17 cellular contexts compared by ENCODE assay signal in genomic region chr12:128076188-128076587, GRCh38.
A peak's percentile ranks its signal among the peaks of the same experiment; 100 is the strongest.
DNase-seq lines count a peak whose midpoint lies in the region; ATAC-seq and TF ChIP-seq lines count a peak whose summit lies in the region.
"Had no signal": no experiment of that assay in that cellular context is flagged by ENCODE, and none has a peak within 500 bp of the region (broad histone marks: within the 10 kb centered on the region; RNA-seq: fewer than 3 reads in every experiment).

No MANE protein-coding gene starts in this region.

- no peaks in the 10 kb centered on the region for H3K79me2 ChIP-seq in mammary epithelial cell (ENCODE audit: insufficient read depth, low read length)

- CTCF ChIA-PET in MCF 10A (lab: Yijun Ruan, JAX) (no interaction called here), mammary epithelial cell (lab: Charles Lee; ENCODE audit: low non-redundant PET) (no interaction called here)
- CTCF ChIA-PET in activated CD4-positive, alpha-beta memory T cell treated with anti-CD3 and anti-CD28 coated beads, Interleukin-2, amount 10 ng/mL, durations not matched to agents 7 days and 5 days (lab: Charles Lee), result no interaction called here

- H4K20me1 ChIP-seq in mammary epithelial cell (ENCODE audit: insufficient read depth, low read length), result no peaks in the 10 kb centered on the region

- in situ Hi-C loops in mammary epithelial cell (cut with MboI; ENCODE audit: low sequenced_read_pairs in 2 of 2), result no loop called here

- H3K9me3 Mint-ChIP-seq in MCF 10A (ENCODE audit: unreplicated experiment), result peaks cover 39% of the 10 kb centered on the region
- H3K9me3 Mint-ChIP-seq in activated CD4-positive, alpha-beta memory T cell treated with anti-CD3 and anti-CD28 coated beads, Interleukin-2, amount 10 ng/mL, durations not matched to agents 7 days and 5 days, result peaks cover 15% of the 10 kb centered on the region

- H3K27ac ChIP-seq in mammary epithelial cell (ENCODE audit: insufficient read depth, low read depth, low read length) (no peak overlapping the region), adrenal gland (peak overlapping the region in 1 of 5 donors; percentile 68)
- H3K27ac ChIP-seq: heart left ventricle, thyroid gland had no signal

- no peak overlapping the region for H2AFZ ChIP-seq in mammary epithelial cell (ENCODE audit: low read depth, low read length)

- no peak for ATAC-seq in HG02981 (IDR thresholded peaks at IDR 0.05; ENCODE audit: unreplicated experiment)
- no peak for ATAC-seq in HG02798 (IDR thresholded peaks at IDR 0.05; ENCODE audit: poor library complexity, unreplicated experiment)
- ATAC-seq: heart left ventricle, T-helper 17 cell had no signal

- dilution Hi-C loops in mammary epithelial cell (cut with HindIII; ENCODE audit: low sequenced_read_pairs), result no loop called here

- H3K4me3 Mint-ChIP-seq in MCF 10A (ENCODE audit: unreplicated experiment), result no peak overlapping the region
- H3K4me3 Mint-ChIP-seq in activated CD4-positive, alpha-beta memory T cell treated with anti-CD3 and anti-CD28 coated beads, Interleukin-2, amount 10 ng/mL, durations not matched to agents 7 days and 5 days, result no peak overlapping the region
- H3K4me3 Mint-ChIP-seq: brain, T-helper 17 cell had no signal

- POLR2A ChIA-PET in MCF 10A (lab: Yijun Ruan, JAX), result no interaction called here
- POLR2A ChIA-PET in activated CD4-positive, alpha-beta memory T cell treated with anti-CD3 and anti-CD28 coated beads, Interleukin-2, amount 10 ng/mL, durations not matched to agents 7 days and 5 days (lab: Charles Lee), result no interaction called here

- peak; percentile 11 for DNase-seq in MCF 10A (ENCODE audit: unreplicated experiment)
- no peak for DNase-seq in mammary epithelial cell
- peak in 5 of 7 donors; percentile 17 to 50 (median 18) for DNase-seq in adrenal gland
- peak; percentile 61 for DNase-seq in hepatic stellate cell (ENCODE audit: low spot score)
- no peak for DNase-seq in activated gamma-delta T cell (lab: John Stamatoyannopoulos, UW)
- DNase-seq in activated CD4-positive, alpha-beta memory T cell treated with anti-CD3 and anti-CD28 coated beads, Interleukin-2, amount 10 ng/mL, durations not matched to agents 7 days and 5 days, result no peak
- DNase-seq: DMS153; heart left ventricle; NCI-H1092 treated with DMSO at 0.1 percent for 48 hours; NCI-H2227 treated with DMSO at 0.1 percent for 48 hours; OCI-M1; stimulated activated CD4-positive, alpha-beta T cell treated with anti-CD3 and anti-CD28 coated beads, Interleukin-12 subunit alpha, Interleukin-12 subunit beta, amount 100 ng/mL, for 4 hours; T-helper 17 cell; thyroid gland had no signal

- no peaks in the 10 kb centered on the region for H3K4me1 Mint-ChIP-seq in MCF 10A (ENCODE audit: insufficient read depth, unreplicated experiment)
- H3K4me1 Mint-ChIP-seq in activated CD4-positive, alpha-beta memory T cell treated with anti-CD3 and anti-CD28 coated beads, Interleukin-2, amount 10 ng/mL, durations not matched to agents 7 days and 5 days, result no peaks in the 10 kb centered on the region
- H3K4me1 Mint-ChIP-seq: T-helper 17 cell had no signal

- intact Hi-C loops in MCF 10A (cut with micrococcal nuclease), result no loop called here
- intact Hi-C loops in mammary epithelial cell (cut with micrococcal nuclease), result no loop called here
- intact Hi-C loops in adrenal gland (cut with DNase I), result no loop called here

- BruUV-seq in MCF 10A (replicated peaks; lab: Mats Ljungman, UMichigan) (no TSS peak), mammary epithelial cell (replicated peaks; lab: Mats Ljungman, UMichigan) (no TSS peak)

- H3K36me3 ChIP-seq in mammary epithelial cell (ENCODE audit: insufficient read depth, low read length), result no peaks in the 10 kb centered on the region
- H3K36me3 ChIP-seq in adrenal gland (replicated peaks in 1 of 2), result no peaks in the 10 kb centered on the region
- H3K36me3 ChIP-seq: heart left ventricle, thyroid gland had no signal

- H3K4me1 ChIP-seq in mammary epithelial cell (ENCODE audit: insufficient read depth, low read length), result no peaks in the 10 kb centered on the region
- H3K4me1 ChIP-seq in adrenal gland (replicated peaks in 1 of 2), result no peaks in the 10 kb centered on the region
- H3K4me1 ChIP-seq: heart left ventricle, thyroid gland had no signal

- H3K4me3 ChIP-seq in mammary epithelial cell (replicated peaks in 1 of 3; ENCODE audit: insufficient read depth in 1 of 3, low read depth in 2 of 3, low read length in 3 of 3) (no peak overlapping the region), adrenal gland (no peak overlapping the region)
- H3K4me3 ChIP-seq: heart left ventricle, thyroid gland had no signal

- no peak for TF ChIP-seq POLR2A in adrenal gland (IDR thresholded peaks at IDR 0.05)

- no peak overlapping the region for H3K9ac ChIP-seq in mammary epithelial cell (ENCODE audit: insufficient read depth, low read length)

- no peak overlapping the region for H3K4me2 ChIP-seq in mammary epithelial cell (ENCODE audit: insufficient read depth, low read depth, low read length)

- H3K27ac Mint-ChIP-seq in MCF 10A (ENCODE audit: low read depth, unreplicated experiment), result no peak overlapping the region
- no peak overlapping the region for H3K27ac Mint-ChIP-seq in activated CD4-positive, alpha-beta memory T cell treated with anti-CD3 and anti-CD28 coated beads, Interleukin-2, amount 10 ng/mL, durations not matched to agents 7 days and 5 days
- H3K27ac Mint-ChIP-seq: brain, T-helper 17 cell had no signal

- H3K27me3 ChIP-seq in mammary epithelial cell (ENCODE audit: insufficient read depth, low read length) (no peaks in the 10 kb centered on the region), adrenal gland (no peaks in the 10 kb centered on the region)
- H3K27me3 ChIP-seq: thyroid gland had no signal

- 51% methylated on average over 4 of the region's 4 CpGs for WGBS in mammary epithelial cell (ENCODE audit: low coverage, missing lambda C conversion rate)
- 21 to 32% (median 28%) methylated on average over 4 of the region's 4 CpGs for WGBS in adrenal gland, 4 donors

- H3K36me3 Mint-ChIP-seq in MCF 10A (ENCODE audit: insufficient read depth, unreplicated experiment), result peaks cover 5% of the 10 kb centered on the region
- no peaks in the 10 kb centered on the region for H3K36me3 Mint-ChIP-seq in activated CD4-positive, alpha-beta memory T cell treated with anti-CD3 and anti-CD28 coated beads, Interleukin-2, amount 10 ng/mL, durations not matched to agents 7 days and 5 days (ENCODE audit: low read depth)
- H3K36me3 Mint-ChIP-seq: brain had no signal

- H3K27me3 Mint-ChIP-seq in MCF 10A (ENCODE audit: insufficient read depth, unreplicated experiment), result no peaks in the 10 kb centered on the region
- no peaks in the 10 kb centered on the region for H3K27me3 Mint-ChIP-seq in activated CD4-positive, alpha-beta memory T cell treated with anti-CD3 and anti-CD28 coated beads, Interleukin-2, amount 10 ng/mL, durations not matched to agents 7 days and 5 days
- H3K27me3 Mint-ChIP-seq: T-helper 17 cell had no signal

- TF ChIP-seq CTCF in MCF 10A (IDR thresholded peaks at IDR 0.05; ENCODE audit: unreplicated experiment) (no peak), mammary epithelial cell (conservative IDR thresholded peaks at IDR 0.05 in 1 of 2, IDR thresholded peaks at IDR 0.05 in 1 of 2; ENCODE audit: extremely low read depth in 1 of 2, insufficient read depth in 1 of 2, low read depth in 1 of 2, low read length in 2 of 2) (no peak), adrenal gland (IDR thresholded peaks at IDR 0.05) (no peak)

- peaks cover 12% of the 10 kb centered on the region for H3K9me3 ChIP-seq in mammary epithelial cell (replicated peaks; ENCODE audit: insufficient read depth, low read length)
- H3K9me3 ChIP-seq in adrenal gland (replicated peaks in 1 of 3), result no peaks in the 10 kb centered on the region
- H3K9me3 ChIP-seq: thyroid gland had no signal

Comparison
In these comparisons a context has a peak if more than half of its experiments do, and no peak if none do; other contexts are left out.
1. DNase-seq: peak in MCF 10A (single experiment), adrenal gland (5 of 7) and hepatic stellate cell (single experiment); none in mammary epithelial cell (single experiment), activated gamma-delta T cell (single experiment) and activated CD4-positive, alpha-beta memory T cell treated with anti-CD3 and anti-CD28 coated beads, Interleukin-2, amount 10 ng/mL, durations not matched to agents 7 days and 5 days (single experiment).